Comparison of ENCODE assay signal across 1 cellular context in genomic region chr13:73704587-73704986, GRCh38.
TF ChIP-seq lines count a peak whose summit lies in the region.

No MANE protein-coding gene starts in this region.

TF ChIP-seq in K562, 482 proteins besides CTCF, POLR2A, EP300 and RAD21 (continued from another document):
- no peak for TF ChIP-seq ILK (tag; IDR thresholded peaks at IDR 0.05; ENCODE audit: borderline replicate concordance, low read depth)
- no peak for TF ChIP-seq HES1 (IDR thresholded peaks at IDR 0.05; ENCODE audit: low read depth)
- TF ChIP-seq YBX1 (IDR thresholded peaks at IDR 0.05), result no peak
- TF ChIP-seq TRIM24 (IDR thresholded peaks at IDR 0.05), result no peak
- TF ChIP-seq EZH2 (IDR thresholded peaks at IDR 0.05; ENCODE audit: borderline replicate concordance, low read depth, low read length), result no peak
- no peak for TF ChIP-seq SRSF7 (optimal IDR thresholded peaks at IDR 0.05; ENCODE audit: low read depth, low read length)
- no peak for TF ChIP-seq TFE3 (CRISPR knock-in tag; IDR thresholded peaks at IDR 0.05)
- no peak for TF ChIP-seq SOX6 (IDR thresholded peaks at IDR 0.05)
- no peak for TF ChIP-seq ARID3A (IDR thresholded peaks at IDR 0.05; ENCODE audit: borderline replicate concordance, low read depth, low read length)
- TF ChIP-seq POLR2G (IDR thresholded peaks at IDR 0.05; ENCODE audit: low read depth, low read length), result no peak
- no peak for TF ChIP-seq COPS2 (conservative IDR thresholded peaks at IDR 0.05)
